Comparison of ENCODE assay signal across 1 cellular context in the genomic region with DNA sequence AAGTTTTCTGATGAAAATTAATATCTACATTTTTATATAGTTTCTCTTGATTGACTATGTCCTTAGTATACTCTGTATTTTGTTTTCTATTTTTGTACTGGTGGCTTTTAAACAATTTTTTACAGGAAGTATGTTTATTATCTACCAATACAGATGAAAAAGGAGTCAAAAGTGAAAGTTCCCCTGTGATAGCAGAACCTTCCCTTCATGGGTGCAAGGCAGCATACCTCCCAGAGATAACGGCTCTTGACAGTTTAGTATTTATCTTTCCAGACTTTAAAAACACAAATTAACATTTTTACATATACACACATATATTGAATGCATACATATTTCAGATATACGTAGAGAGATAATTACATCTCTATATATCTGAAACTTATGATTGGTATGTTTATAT.
TF ChIP-seq lines count a peak whose summit lies in the region.

No MANE protein-coding gene starts in this region.

TF ChIP-seq in HepG2, 621 proteins besides CTCF, POLR2A, EP300 and RAD21:
- TF ChIP-seq, protein P1, sequence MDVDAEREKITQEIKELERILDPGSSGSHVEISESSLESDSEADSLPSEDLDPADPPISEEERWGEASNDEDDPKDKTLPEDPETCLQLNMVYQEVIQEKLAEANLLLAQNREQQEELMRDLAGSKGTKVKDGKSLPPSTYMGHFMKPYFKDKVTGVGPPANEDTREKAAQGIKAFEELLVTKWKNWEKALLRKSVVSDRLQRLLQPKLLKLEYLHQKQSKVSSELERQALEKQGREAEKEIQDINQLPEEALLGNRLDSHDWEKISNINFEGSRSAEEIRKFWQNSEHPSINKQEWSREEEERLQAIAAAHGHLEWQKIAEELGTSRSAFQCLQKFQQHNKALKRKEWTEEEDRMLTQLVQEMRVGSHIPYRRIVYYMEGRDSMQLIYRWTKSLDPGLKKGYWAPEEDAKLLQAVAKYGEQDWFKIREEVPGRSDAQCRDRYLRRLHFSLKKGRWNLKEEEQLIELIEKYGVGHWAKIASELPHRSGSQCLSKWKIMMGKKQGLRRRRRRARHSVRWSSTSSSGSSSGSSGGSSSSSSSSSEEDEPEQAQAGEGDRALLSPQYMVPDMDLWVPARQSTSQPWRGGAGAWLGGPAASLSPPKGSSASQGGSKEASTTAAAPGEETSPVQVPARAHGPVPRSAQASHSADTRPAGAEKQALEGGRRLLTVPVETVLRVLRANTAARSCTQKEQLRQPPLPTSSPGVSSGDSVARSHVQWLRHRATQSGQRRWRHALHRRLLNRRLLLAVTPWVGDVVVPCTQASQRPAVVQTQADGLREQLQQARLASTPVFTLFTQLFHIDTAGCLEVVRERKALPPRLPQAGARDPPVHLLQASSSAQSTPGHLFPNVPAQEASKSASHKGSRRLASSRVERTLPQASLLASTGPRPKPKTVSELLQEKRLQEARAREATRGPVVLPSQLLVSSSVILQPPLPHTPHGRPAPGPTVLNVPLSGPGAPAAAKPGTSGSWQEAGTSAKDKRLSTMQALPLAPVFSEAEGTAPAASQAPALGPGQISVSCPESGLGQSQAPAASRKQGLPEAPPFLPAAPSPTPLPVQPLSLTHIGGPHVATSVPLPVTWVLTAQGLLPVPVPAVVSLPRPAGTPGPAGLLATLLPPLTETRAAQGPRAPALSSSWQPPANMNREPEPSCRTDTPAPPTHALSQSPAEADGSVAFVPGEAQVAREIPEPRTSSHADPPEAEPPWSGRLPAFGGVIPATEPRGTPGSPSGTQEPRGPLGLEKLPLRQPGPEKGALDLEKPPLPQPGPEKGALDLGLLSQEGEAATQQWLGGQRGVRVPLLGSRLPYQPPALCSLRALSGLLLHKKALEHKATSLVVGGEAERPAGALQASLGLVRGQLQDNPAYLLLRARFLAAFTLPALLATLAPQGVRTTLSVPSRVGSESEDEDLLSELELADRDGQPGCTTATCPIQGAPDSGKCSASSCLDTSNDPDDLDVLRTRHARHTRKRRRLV (CRISPR knock-in tag; IDR thresholded peaks at IDR 0.05) = no peak
- no peak for TF ChIP-seq POGZ (CRISPR knock-in tag; IDR thresholded peaks at IDR 0.05)
- TF ChIP-seq, protein P2, sequence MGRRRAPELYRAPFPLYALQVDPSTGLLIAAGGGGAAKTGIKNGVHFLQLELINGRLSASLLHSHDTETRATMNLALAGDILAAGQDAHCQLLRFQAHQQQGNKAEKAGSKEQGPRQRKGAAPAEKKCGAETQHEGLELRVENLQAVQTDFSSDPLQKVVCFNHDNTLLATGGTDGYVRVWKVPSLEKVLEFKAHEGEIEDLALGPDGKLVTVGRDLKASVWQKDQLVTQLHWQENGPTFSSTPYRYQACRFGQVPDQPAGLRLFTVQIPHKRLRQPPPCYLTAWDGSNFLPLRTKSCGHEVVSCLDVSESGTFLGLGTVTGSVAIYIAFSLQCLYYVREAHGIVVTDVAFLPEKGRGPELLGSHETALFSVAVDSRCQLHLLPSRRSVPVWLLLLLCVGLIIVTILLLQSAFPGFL (CRISPR knock-in tag; IDR thresholded peaks at IDR 0.05) = no peak
- no peak for TF ChIP-seq ZNF180 (CRISPR knock-in tag; IDR thresholded peaks at IDR 0.05; ENCODE audit: borderline replicate concordance, low read depth)
- TF ChIP-seq, protein P3, sequence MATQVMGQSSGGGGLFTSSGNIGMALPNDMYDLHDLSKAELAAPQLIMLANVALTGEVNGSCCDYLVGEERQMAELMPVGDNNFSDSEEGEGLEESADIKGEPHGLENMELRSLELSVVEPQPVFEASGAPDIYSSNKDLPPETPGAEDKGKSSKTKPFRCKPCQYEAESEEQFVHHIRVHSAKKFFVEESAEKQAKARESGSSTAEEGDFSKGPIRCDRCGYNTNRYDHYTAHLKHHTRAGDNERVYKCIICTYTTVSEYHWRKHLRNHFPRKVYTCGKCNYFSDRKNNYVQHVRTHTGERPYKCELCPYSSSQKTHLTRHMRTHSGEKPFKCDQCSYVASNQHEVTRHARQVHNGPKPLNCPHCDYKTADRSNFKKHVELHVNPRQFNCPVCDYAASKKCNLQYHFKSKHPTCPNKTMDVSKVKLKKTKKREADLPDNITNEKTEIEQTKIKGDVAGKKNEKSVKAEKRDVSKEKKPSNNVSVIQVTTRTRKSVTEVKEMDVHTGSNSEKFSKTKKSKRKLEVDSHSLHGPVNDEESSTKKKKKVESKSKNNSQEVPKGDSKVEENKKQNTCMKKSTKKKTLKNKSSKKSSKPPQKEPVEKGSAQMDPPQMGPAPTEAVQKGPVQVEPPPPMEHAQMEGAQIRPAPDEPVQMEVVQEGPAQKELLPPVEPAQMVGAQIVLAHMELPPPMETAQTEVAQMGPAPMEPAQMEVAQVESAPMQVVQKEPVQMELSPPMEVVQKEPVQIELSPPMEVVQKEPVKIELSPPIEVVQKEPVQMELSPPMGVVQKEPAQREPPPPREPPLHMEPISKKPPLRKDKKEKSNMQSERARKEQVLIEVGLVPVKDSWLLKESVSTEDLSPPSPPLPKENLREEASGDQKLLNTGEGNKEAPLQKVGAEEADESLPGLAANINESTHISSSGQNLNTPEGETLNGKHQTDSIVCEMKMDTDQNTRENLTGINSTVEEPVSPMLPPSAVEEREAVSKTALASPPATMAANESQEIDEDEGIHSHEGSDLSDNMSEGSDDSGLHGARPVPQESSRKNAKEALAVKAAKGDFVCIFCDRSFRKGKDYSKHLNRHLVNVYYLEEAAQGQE (IDR thresholded peaks at IDR 0.05; ENCODE audit: borderline replicate concordance in 1 of 2, low read depth in 1 of 2, low read length in 2 of 2) = no peak
- TF ChIP-seq ZNF563 (CRISPR knock-in tag; IDR thresholded peaks at IDR 0.05) = no peak
